ENCODE assay signal across 10 cellular contexts in genomic region chr4:112312610-112313239, GRCh38. TPM values are rescaled to one million over a fixed set of nuclear protein-coding genes. Genes with fewer than 3 reads are reported as not detected.
A peak's percentile ranks its signal among the peaks of the same experiment; 100 is the strongest.
DNase-seq lines count a peak whose midpoint lies in the region; ATAC-seq, FAIRE-seq and TF ChIP-seq lines count a peak whose summit lies in the region.
"Had no signal": no experiment of that assay in that cellular context is flagged by ENCODE, and none has a peak within 500 bp of the region (broad histone marks: within the 10 kb centered on the region; RNA-seq: fewer than 3 reads in every experiment).

No MANE protein-coding gene starts in this region.

- H3K9me3 ChIP-seq in kidney (ENCODE audit: control insufficient read depth in 1 of 2, low read length in 2 of 2), result no peaks in the 10 kb centered on the region
- H3K9me3 ChIP-seq in SK-N-SH, result no peaks in the 10 kb centered on the region
- no peaks in the 10 kb centered on the region for H3K9me3 ChIP-seq in WERI-Rb-1 (ENCODE audit: severe bottlenecking)

- no peaks in the 10 kb centered on the region for H4K20me1 ChIP-seq in SK-N-SH (ENCODE audit: insufficient read depth)

- H3K4me3 Mint-ChIP-seq in activated T-helper 17 cell treated with anti-CD3 and anti-CD28 coated beads, Interleukin-2, amount 50 U/mL, for 72 hours, result no peak overlapping the region
- H3K4me3 Mint-ChIP-seq in effector memory CD8-positive, alpha-beta T cell, result no peak overlapping the region

- peak; percentile 98 for ATAC-seq in GM18498 (IDR thresholded peaks at IDR 0.05; ENCODE audit: unreplicated experiment)
- ATAC-seq in GM21367 (IDR thresholded peaks at IDR 0.05; ENCODE audit: unreplicated experiment), result peak; percentile 96
- peak; percentile 97 for ATAC-seq in HG03196 (IDR thresholded peaks at IDR 0.05; ENCODE audit: unreplicated experiment)
- ATAC-seq in activated T-helper 17 cell treated with anti-CD3 and anti-CD28 coated beads, Interleukin-2, amount 50 U/mL, for 72 hours (replicated peaks), result peak; percentile 29
- no peak for ATAC-seq in effector memory CD8-positive, alpha-beta T cell (replicated peaks)

- no peak overlapping the region for H2AFZ ChIP-seq in SK-N-SH (ENCODE audit: low read depth)

- FAIRE-seq in kidney (lab: Jason Lieb, UNC), result no peak

- no peak for DNase-seq in effector memory CD8-positive, alpha-beta T cell
- DNase-seq in kidney, result no peak
- no peak for DNase-seq in SK-N-SH
- no peak for DNase-seq in WERI-Rb-1
- DNase-seq: effector CD4-positive, alpha-beta T cell; NCI-H1417 had no signal

- no peaks in the 10 kb centered on the region for H3K9me3 Mint-ChIP-seq in activated T-helper 17 cell treated with anti-CD3 and anti-CD28 coated beads, Interleukin-2, amount 50 U/mL, for 72 hours
- no peaks in the 10 kb centered on the region for H3K9me3 Mint-ChIP-seq in effector memory CD8-positive, alpha-beta T cell

- H3K4me2 ChIP-seq in SK-N-SH, result no peak overlapping the region

- H3K4me3 ChIP-seq in kidney (ENCODE audit: low read length in 2 of 2) (no peak overlapping the region), SK-N-SH (ENCODE audit: low read depth in 2 of 2, low read length in 1 of 2) (no peak overlapping the region), WERI-Rb-1 (ENCODE audit: low read depth, low read length) (no peak overlapping the region)

- TF ChIP-seq EP300 in SK-N-SH (IDR thresholded peaks at IDR 0.05; ENCODE audit: borderline replicate concordance in 1 of 2, low read depth in 1 of 2, low read length in 1 of 2), result no peak

- no peaks in the 10 kb centered on the region for H3K79me2 ChIP-seq in SK-N-SH (ENCODE audit: insufficient read depth)

- H3K27me3 ChIP-seq in SK-N-SH (ENCODE audit: insufficient read depth) (no peaks in the 10 kb centered on the region), WERI-Rb-1 (ENCODE audit: insufficient read depth, low read depth, severe bottlenecking) (no peaks in the 10 kb centered on the region)

- no peaks in the 10 kb centered on the region for H3K27me3 Mint-ChIP-seq in activated T-helper 17 cell treated with anti-CD3 and anti-CD28 coated beads, Interleukin-2, amount 50 U/mL, for 72 hours
- peaks cover 0 to 12% of the 10 kb centered on the region in 2 donors for H3K27me3 Mint-ChIP-seq in effector memory CD8-positive, alpha-beta T cell

- no peaks in the 10 kb centered on the region for H3K36me3 ChIP-seq in kidney (ENCODE audit: control insufficient read depth in 1 of 2, insufficient read depth in 2 of 2, low read length in 2 of 2)
- no peaks in the 10 kb centered on the region for H3K36me3 ChIP-seq in SK-N-SH (replicated peaks in 1 of 2; ENCODE audit: control insufficient read depth in 1 of 2, insufficient read depth in 2 of 2, low read length in 1 of 2)
- no peaks in the 10 kb centered on the region for H3K36me3 ChIP-seq in WERI-Rb-1

- H3K27ac ChIP-seq in kidney (ENCODE audit: low read depth in 2 of 2, low read length in 2 of 2), result no peak overlapping the region
- no peak overlapping the region for H3K27ac ChIP-seq in SK-N-SH (ENCODE audit: low read depth in 2 of 2, low read length in 1 of 2)
- no peak overlapping the region for H3K27ac ChIP-seq in WERI-Rb-1

- POLR2A ChIA-PET in SK-N-SH (lab: Yijun Ruan, JAX), result no interaction called here

- no peaks in the 10 kb centered on the region for H3K4me1 ChIP-seq in kidney (ENCODE audit: control insufficient read depth in 1 of 2, insufficient read depth in 1 of 2, low read depth in 1 of 2, low read length in 2 of 2)
- H3K4me1 ChIP-seq in SK-N-SH (ENCODE audit: control insufficient read depth in 1 of 2, insufficient read depth in 2 of 2, low read depth in 1 of 2, low read length in 1 of 2), result no peaks in the 10 kb centered on the region

- CTCF ChIA-PET in SK-N-SH (lab: Yijun Ruan, JAX), result interaction anchor here (1.0 kb wide), 1 partner anchor 12 kb away, joined by 3 read pairs; no protein-coding TSS in a partner anchor

- TF ChIP-seq RAD21 in SK-N-SH (IDR thresholded peaks at IDR 0.05; ENCODE audit: low read length), result no peak

- TF ChIP-seq CTCF in kidney (IDR thresholded peaks at IDR 0.05; ENCODE audit: borderline replicate concordance, extremely low read depth, insufficient read depth) (no peak), SK-N-SH (IDR thresholded peaks at IDR 0.05) (no peak), WERI-Rb-1 (IDR thresholded peaks at IDR 0.05; ENCODE audit: low read depth, low read length) (no peak)

- H3K9ac ChIP-seq in kidney (ENCODE audit: low read length in 2 of 2) (no peak overlapping the region), SK-N-SH (no peak overlapping the region)

- H3K9me2 ChIP-seq in SK-N-SH, result no peaks in the 10 kb centered on the region

- no peaks in the 10 kb centered on the region for H3F3A ChIP-seq in SK-N-SH (replicated peaks; ENCODE audit: insufficient read depth)

- no peak overlapping the region for H3K27ac Mint-ChIP-seq in activated T-helper 17 cell treated with anti-CD3 and anti-CD28 coated beads, Interleukin-2, amount 50 U/mL, for 72 hours
- H3K27ac Mint-ChIP-seq in effector memory CD8-positive, alpha-beta T cell, result no peak overlapping the region

- intact Hi-C loops in kidney (cut with DNase I), result no loop called here

- H3K36me3 Mint-ChIP-seq in activated T-helper 17 cell treated with anti-CD3 and anti-CD28 coated beads, Interleukin-2, amount 50 U/mL, for 72 hours (ENCODE audit: low read depth), result peaks cover 15% of the 10 kb centered on the region
- no peaks in the 10 kb centered on the region for H3K36me3 Mint-ChIP-seq in effector memory CD8-positive, alpha-beta T cell (ENCODE audit: insufficient read depth)

- H3K4me1 Mint-ChIP-seq in activated T-helper 17 cell treated with anti-CD3 and anti-CD28 coated beads, Interleukin-2, amount 50 U/mL, for 72 hours, result peaks cover 7% of the 10 kb centered on the region
- H3K4me1 Mint-ChIP-seq in effector memory CD8-positive, alpha-beta T cell (ENCODE audit: low read depth in 2 of 2), result peaks cover 0 to 3% of the 10 kb centered on the region in 2 donors

- 86% methylated on average over 5 of the region's 5 CpGs for WGBS in SK-N-SH (ENCODE audit: low lambda C conversion rate)

TF ChIP-seq in SK-N-SH, 30 proteins besides CTCF, POLR2A, EP300 and RAD21 (continues in another document):
- TF ChIP-seq, protein P1, sequence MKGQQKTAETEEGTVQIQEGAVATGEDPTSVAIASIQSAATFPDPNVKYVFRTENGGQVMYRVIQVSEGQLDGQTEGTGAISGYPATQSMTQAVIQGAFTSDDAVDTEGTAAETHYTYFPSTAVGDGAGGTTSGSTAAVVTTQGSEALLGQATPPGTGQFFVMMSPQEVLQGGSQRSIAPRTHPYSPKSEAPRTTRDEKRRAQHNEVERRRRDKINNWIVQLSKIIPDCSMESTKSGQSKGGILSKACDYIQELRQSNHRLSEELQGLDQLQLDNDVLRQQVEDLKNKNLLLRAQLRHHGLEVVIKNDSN (IDR thresholded peaks at IDR 0.05; ENCODE audit: borderline replicate concordance, low read depth), result no peak
- TF ChIP-seq SMC3 (IDR thresholded peaks at IDR 0.05; ENCODE audit: low read depth, low read length), result no peak
- TF ChIP-seq RXRA (IDR thresholded peaks at IDR 0.05; ENCODE audit: borderline replicate concordance, low read depth), result no peak
- TF ChIP-seq TEAD4 (IDR thresholded peaks at IDR 0.05; ENCODE audit: borderline replicate concordance, insufficient read depth), result no peak
- no peak for TF ChIP-seq YY1 (IDR thresholded peaks at IDR 0.05; ENCODE audit: low read depth)
- no peak for TF ChIP-seq SIN3A (IDR thresholded peaks at IDR 0.05; ENCODE audit: borderline replicate concordance, low read depth, low read length)
- no peak for TF ChIP-seq CHD2 (IDR thresholded peaks at IDR 0.05; ENCODE audit: low read length, partially characterized antibody)
- TF ChIP-seq, protein P2, sequence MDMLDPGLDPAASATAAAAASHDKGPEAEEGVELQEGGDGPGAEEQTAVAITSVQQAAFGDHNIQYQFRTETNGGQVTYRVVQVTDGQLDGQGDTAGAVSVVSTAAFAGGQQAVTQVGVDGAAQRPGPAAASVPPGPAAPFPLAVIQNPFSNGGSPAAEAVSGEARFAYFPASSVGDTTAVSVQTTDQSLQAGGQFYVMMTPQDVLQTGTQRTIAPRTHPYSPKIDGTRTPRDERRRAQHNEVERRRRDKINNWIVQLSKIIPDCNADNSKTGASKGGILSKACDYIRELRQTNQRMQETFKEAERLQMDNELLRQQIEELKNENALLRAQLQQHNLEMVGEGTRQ (IDR thresholded peaks at IDR 0.05; ENCODE audit: borderline replicate concordance, low read depth, low read length), result no peak
- no peak for TF ChIP-seq EZH2phosphoT487 (IDR thresholded peaks at IDR 0.05; ENCODE audit: borderline replicate concordance, low read depth)
- TF ChIP-seq NFIC (IDR thresholded peaks at IDR 0.05; ENCODE audit: borderline replicate concordance), result no peak
- TF ChIP-seq MAX (IDR thresholded peaks at IDR 0.05; ENCODE audit: low read depth), result no peak
- no peak for TF ChIP-seq TAF1 (IDR thresholded peaks at IDR 0.05; ENCODE audit: borderline replicate concordance, low read depth, low read length)
- no peak for TF ChIP-seq TCF12 (IDR thresholded peaks at IDR 0.05)
- TF ChIP-seq JUND (IDR thresholded peaks at IDR 0.05), result no peak
- TF ChIP-seq RCOR1 (IDR thresholded peaks at IDR 0.05; ENCODE audit: low read length), result no peak
- TF ChIP-seq MXI1 (IDR thresholded peaks at IDR 0.05; ENCODE audit: low read depth, low read length), result no peak

RNA-seq across cellular contexts. Expression of gene ALPK1, which starts 15.6 kb away (rescaled TPM):
- 10 to 100 TPM; 15.7 to 55.3 TPM for total RNA-seq in activated T-helper 17 cell treated with anti-CD3 and anti-CD28 coated beads, Interleukin-2, amount 50 U/mL, for 72 hours
- 33.5 TPM for total RNA-seq in kidney
- 5.9 TPM for polyA plus RNA-seq in kidney (ENCODE audit: insufficient read depth, low read depth, low replicate concordance)
- polyA plus RNA-seq in SK-N-SH (2012; rRNA removed), result 2.8 and 4.5 TPM in 2 replicates
- polyA plus RNA-seq in SK-N-SH (2012; cell fraction: cytosol; rRNA removed), result 2.6 and 2.7 TPM in 2 replicates
- 10.2 and 12.8 TPM in 2 replicates for polyA plus RNA-seq in SK-N-SH (2012; cell fraction: nucleus; rRNA removed)

RNA-seq across cellular contexts. Expression of gene TIFA, which starts 27.0 kb away (rescaled TPM):
- 100 to 1,000 TPM in 1 of 2 donors, 10 to 100 TPM in 1; 53.6 to 108 TPM for total RNA-seq in activated T-helper 17 cell treated with anti-CD3 and anti-CD28 coated beads, Interleukin-2, amount 50 U/mL, for 72 hours
- total RNA-seq in kidney, result 11.5 TPM
- polyA plus RNA-seq in kidney (ENCODE audit: insufficient read depth, low read depth, low replicate concordance) (5.0 TPM), SK-N-SH (2012; rRNA removed) (1.8 and 2.3 TPM in 2 replicates)
- polyA plus RNA-seq in SK-N-SH (2012; cell fraction: cytosol; rRNA removed), result 3.2 and 3.4 TPM in 2 replicates
- polyA plus RNA-seq in SK-N-SH (2012; cell fraction: nucleus; rRNA removed), result 0.36 and 1.2 TPM in 2 replicates
